11 cellular contexts compared by ENCODE assay signal in the genomic region with DNA sequence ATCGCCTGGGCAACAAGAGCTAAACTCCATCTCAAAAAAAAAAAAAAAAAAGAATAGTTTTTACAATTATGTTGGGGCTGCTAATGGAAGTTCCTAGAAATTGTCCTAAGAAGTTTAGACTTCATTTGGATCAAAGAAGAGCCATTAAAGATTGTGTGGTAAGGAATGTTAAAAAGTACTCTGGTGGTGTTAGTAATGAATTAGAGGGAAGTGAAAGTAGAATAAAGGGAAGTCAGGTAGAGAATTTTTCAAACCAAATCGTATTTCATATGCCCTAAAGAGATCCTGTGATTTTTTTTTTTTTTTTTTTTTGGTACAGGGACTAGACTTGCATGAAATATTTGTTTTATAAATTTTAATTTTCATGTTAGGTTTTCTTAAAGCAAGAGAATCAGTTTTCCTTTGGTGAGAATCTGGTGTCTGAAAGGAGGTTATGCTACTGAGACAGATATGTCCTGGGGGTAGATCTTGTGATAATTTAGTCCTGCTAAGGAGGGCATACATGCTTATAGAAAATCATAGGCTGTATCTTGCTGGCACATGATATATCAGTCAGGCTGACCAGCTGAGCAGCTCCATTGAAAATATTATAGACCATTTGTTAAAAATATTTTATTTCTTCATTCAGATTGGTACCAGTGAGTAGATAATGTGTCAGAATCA. TPM values are rescaled to one million over a fixed set of nuclear protein-coding genes. Genes with fewer than 3 reads are reported as not detected.
DNase-seq lines count a peak whose midpoint lies in the region; ATAC-seq and TF ChIP-seq lines count a peak whose summit lies in the region.
"Had no signal": no experiment of that assay in that cellular context is flagged by ENCODE, and none has a peak within 500 bp of the region (broad histone marks: within the 10 kb centered on the region; RNA-seq: fewer than 3 reads in every experiment).

No MANE protein-coding gene starts in this region.

- no peaks in the 10 kb centered on the region for H3K27me3 Mint-ChIP-seq in memory B cell
- H3K27me3 Mint-ChIP-seq in nephron progenitor cell (ENCODE audit: low read depth, poor library complexity): no peaks in the 10 kb centered on the region

- H3K4me3 ChIP-seq in heart left ventricle: no peak overlapping the region

- peaks cover 0 to 54% (median 33%) of the 10 kb centered on the region in 12 donors for H3K4me1 ChIP-seq in heart left ventricle

- H3K36me3 Mint-ChIP-seq in memory B cell (peaks cover 10% of the 10 kb centered on the region), nephron progenitor cell (ENCODE audit: low read depth) (peaks cover 61% of the 10 kb centered on the region)

- no peaks in the 10 kb centered on the region for H3K27me3 ChIP-seq in heart left ventricle

- TF ChIP-seq CTCF in heart left ventricle (IDR thresholded peaks at IDR 0.05) (no peak), nephron progenitor cell (IDR thresholded peaks at IDR 0.05) (no peak)

- H3K4me1 Mint-ChIP-seq in memory B cell (peaks cover 44% of the 10 kb centered on the region), nephron progenitor cell (peaks cover 11% of the 10 kb centered on the region)

- H3K36me3 ChIP-seq in heart left ventricle: peaks cover 0 to 23% (median 3%) of the 10 kb centered on the region in 9 donors

- peaks cover 0 to 13% (median 2%) of the 10 kb centered on the region in 12 donors for H3K9me3 ChIP-seq in heart left ventricle

- peak overlapping the region; percentile 56 for H3K27ac Mint-ChIP-seq in memory B cell
- H3K27ac Mint-ChIP-seq in nephron progenitor cell: no peak overlapping the region

- 77 to 83% (median 80%) methylated on average over 2 of the region's 2 CpGs for WGBS in heart left ventricle, 4 donors

- peak overlapping the region; percentile 5 for H3K4me3 Mint-ChIP-seq in memory B cell
- no peak overlapping the region for H3K4me3 Mint-ChIP-seq in nephron progenitor cell

- no peaks in the 10 kb centered on the region for H3K9me3 Mint-ChIP-seq in memory B cell
- H3K9me3 Mint-ChIP-seq in nephron progenitor cell: peaks cover 29% of the 10 kb centered on the region

- intact Hi-C loops in heart left ventricle (cut with DNase I): no loop called here
- intact Hi-C loops in sciatic nerve (cut with DNase I): no loop called here

- no peak for TF ChIP-seq POLR2A in heart left ventricle (IDR thresholded peaks at IDR 0.05)

- no peak overlapping the region for H3K27ac ChIP-seq in heart left ventricle

- peak; percentile 73 for ATAC-seq in GM18867 (IDR thresholded peaks at IDR 0.05; ENCODE audit: unreplicated experiment)
- peak; percentile 75 for ATAC-seq in GM21723 (IDR thresholded peaks at IDR 0.05; ENCODE audit: unreplicated experiment)
- peak; percentile 76 for ATAC-seq in HG03469 (IDR thresholded peaks at IDR 0.05; ENCODE audit: unreplicated experiment)
- peak; percentile 95 for ATAC-seq in memory B cell (ENCODE audit: low read depth)
- no peak for ATAC-seq in heart left ventricle
- no peak for ATAC-seq in sciatic nerve

- DNase-seq in memory B cell (ENCODE audit: low spot score in 2 of 2): no peak
- no peak for DNase-seq in HT-29 (ENCODE audit: low spot score)
- no peak for DNase-seq in heart left ventricle
- no peak for DNase-seq in nephron progenitor cell
- DNase-seq in sciatic nerve (ENCODE audit: low spot score): no peak
- DNase-seq: activated gamma-delta T cell; NCI-H748 treated with DMSO at 0.1 percent for 48 hours; stimulated activated CD4-positive, alpha-beta T cell treated with anti-CD3 and anti-CD28 coated beads, Interleukin-12 subunit alpha, Interleukin-12 subunit beta, amount 100 ng/mL, for 4 hours had no signal

RNA-seq across cellular contexts. Expression of gene SEC24B, which starts 10.7 kb away (rescaled TPM):
- total RNA-seq in HT-29 (2014; rRNA removed; shearing (Covaris generic)): 8.9 and 10.1 TPM in 2 replicates
- total RNA-seq in heart left ventricle (10 to 100 TPM; 20.7 to 34.8 (median 30.5) TPM), sciatic nerve (46.7 TPM)
- polyA plus RNA-seq in heart left ventricle: 10 to 100 TPM in 1 of 2 donors, 1 to 10 TPM in 1; 5.8 to 14.0 TPM

Comparison
In these comparisons a context has a peak if more than half of its experiments do, and no peak if none do; other contexts are left out.
1. ATAC-seq: peak in GM18867 (single experiment), GM21723 (single experiment), HG03469 (single experiment) and memory B cell (single experiment); none in heart left ventricle (0 of 4) and sciatic nerve (single experiment).